In the genomic region with DNA sequence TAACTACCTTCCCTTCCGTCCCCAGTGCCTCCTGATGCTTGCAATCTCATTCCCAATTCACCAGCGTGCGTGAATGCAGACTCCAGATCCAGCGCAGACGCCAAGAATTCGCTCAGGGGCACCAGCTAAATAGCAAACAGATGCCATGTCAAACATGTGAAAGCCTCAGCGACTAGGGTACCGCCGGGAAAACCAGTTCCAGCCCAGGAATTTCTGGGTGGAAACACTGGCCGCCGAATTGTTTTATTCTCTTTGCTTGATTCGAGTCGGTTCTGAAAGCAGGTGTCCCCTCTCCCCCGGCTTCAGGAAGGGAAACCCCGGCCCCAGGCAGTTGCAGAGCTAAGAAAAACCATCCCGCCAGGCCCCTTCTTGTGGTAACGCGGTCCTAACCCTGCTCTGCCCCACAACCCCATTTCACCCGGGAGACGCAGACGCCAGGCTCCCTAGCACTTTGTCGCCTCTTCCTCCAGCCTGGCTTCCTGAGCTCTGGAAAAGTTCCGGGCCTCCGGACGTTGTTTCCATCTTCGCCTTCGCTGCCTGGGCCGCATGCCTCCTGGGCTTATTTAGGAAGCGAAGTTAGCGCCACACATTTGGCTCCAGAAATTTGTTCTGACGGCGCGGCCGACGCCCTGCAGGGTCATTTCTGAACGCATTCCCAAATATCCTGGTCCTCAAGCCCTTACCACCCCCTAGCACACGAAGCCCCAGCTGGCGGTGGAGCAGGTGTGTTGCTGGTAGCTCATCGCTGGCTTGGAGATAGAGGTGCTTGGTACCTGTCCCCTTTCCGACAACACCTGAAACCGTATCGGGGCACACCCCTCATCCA, we compare ENCODE assay signal across 11 cellular contexts.
DNase-seq lines count a peak whose midpoint lies in the region; ATAC-seq and TF ChIP-seq lines count a peak whose summit lies in the region.
"Had no signal": no experiment of that assay in that cellular context is flagged by ENCODE, and none has a peak within 500 bp of the region (broad histone marks: within the 10 kb centered on the region; RNA-seq: fewer than 3 reads in every experiment).

No MANE protein-coding gene starts in this region.

- peaks cover 22% of the 10 kb centered on the region for H3K27me3 ChIP-seq in rectal smooth muscle tissue (ENCODE audit: control insufficient read depth, insufficient read depth, low read length)

- ATAC-seq in SK-N-SH treated with all-trans-retinoic acid at 6 μM for 48 hours (peak; percentile 79), HG03045 (IDR thresholded peaks at IDR 0.05; ENCODE audit: unreplicated experiment) (no peak)
- ATAC-seq in activated CD4-positive, CD25-positive, alpha-beta regulatory T cell treated with anti-CD3 and anti-CD28 coated beads, Interleukin-2, amount 50 U/mL, for 24 hours, result no peak

- no peaks in the 10 kb centered on the region for H3K36me3 ChIP-seq in rectal smooth muscle tissue (ENCODE audit: control insufficient read depth, insufficient read depth, low read length)

- TF ChIP-seq CTCF in foreskin fibroblast (IDR thresholded peaks at IDR 0.05; ENCODE audit: low read depth, low read length), result no peak

- H3K4me3 ChIP-seq in foreskin fibroblast (ENCODE audit: low read depth in 1 of 2, low read length in 2 of 2) (peak overlapping the region; percentile 33 to 42), rectal smooth muscle tissue (ENCODE audit: low read length) (peak overlapping the region; percentile 7)

- no peaks in the 10 kb centered on the region for H3K4me1 ChIP-seq in rectal smooth muscle tissue (ENCODE audit: control insufficient read depth, insufficient read depth, low read length)

- H3K9ac ChIP-seq in rectal smooth muscle tissue (ENCODE audit: low read length), result no peak overlapping the region

- H3K27ac ChIP-seq in rectal smooth muscle tissue (ENCODE audit: low read depth, low read length), result no peak overlapping the region
- H3K27ac ChIP-seq: VCaP had no signal

- DNase-seq in EL (peak; percentile 76), foreskin fibroblast (peak; percentile 74 to 92), NCI-H748 (lab: John Stamatoyannopoulos, UW; ENCODE audit: unreplicated experiment) (no peak), NK-92 (lab: John Stamatoyannopoulos, UW; ENCODE audit: unreplicated experiment) (no peak)
- DNase-seq: kidney glomerular epithelial cell, NCI-H526 treated with DMSO at 0.1 percent for 48 hours had no signal

TF ChIP-seq in SK-N-SH treated with all-trans-retinoic acid at 6 μM for 48 hours, 23 proteins besides CTCF, POLR2A, EP300 and RAD21:
- TF ChIP-seq TSHZ2 (CRISPR knock-in tag; IDR thresholded peaks at IDR 0.05) (peak; percentile 24; the same call in 1 of the 2 replicates), TCF4 (CRISPR knock-in tag; IDR thresholded peaks at IDR 0.05; ENCODE audit: borderline replicate concordance) (peak; percentile 49; the same call in 1 of the 2 replicates), CSDC2 (CRISPR knock-in tag; IDR thresholded peaks at IDR 0.05) (no peak)

Comparison
In these comparisons a context has a peak if more than half of its experiments do, and no peak if none do; other contexts are left out.
1. DNase-seq: peak in EL (single experiment) and foreskin fibroblast (2 of 2); none in NCI-H748 (single experiment) and NK-92 (single experiment).